Comparison of ENCODE assay signal across 1 cellular context in genomic region chr5:138573223-138573622, GRCh38.
TF ChIP-seq lines count a peak whose summit lies in the region.

No MANE protein-coding gene starts in this region.

TF ChIP-seq in GM12878, 131 proteins besides CTCF, POLR2A, EP300 and RAD21 (continued from another document):
- TF ChIP-seq ATF2 (IDR thresholded peaks at IDR 0.05; ENCODE audit: low read length) (no peak), MXI1 (IDR thresholded peaks at IDR 0.05; ENCODE audit: low read depth, low read length) (no peak), KDM1A (IDR thresholded peaks at IDR 0.05; ENCODE audit: borderline replicate concordance) (no peak), TCF7 (IDR thresholded peaks at IDR 0.05; ENCODE audit: borderline replicate concordance) (no peak), RBBP5 (conservative IDR thresholded peaks at IDR 0.05) (no peak), MAX (IDR thresholded peaks at IDR 0.05; ENCODE audit: low read depth, low read length) (no peak)
